Comparison of ENCODE assay signal across 9 cellular contexts in genomic region chr16:30934827-30935557, GRCh38. TPM values are rescaled to one million over a fixed set of nuclear protein-coding genes. Genes with fewer than 3 reads are reported as not detected.
A peak's percentile ranks its signal among the peaks of the same experiment; 100 is the strongest.
DNase-seq lines count a peak whose midpoint lies in the region; ATAC-seq, FAIRE-seq and TF ChIP-seq lines count a peak whose summit lies in the region.
"Had no signal": no experiment of that assay in that cellular context is flagged by ENCODE, and none has a peak within 500 bp of the region (broad histone marks: within the 10 kb centered on the region; RNA-seq: fewer than 3 reads in every experiment).

No MANE protein-coding gene starts in this region.

- peak in 1 of 2 donors; percentile 46 for ATAC-seq in naive thymus-derived CD8-positive, alpha-beta T cell
- ATAC-seq in GM21717 (IDR thresholded peaks at IDR 0.05; ENCODE audit: unreplicated experiment) = no peak

- peaks cover 11 to 23% (median 17%) of the 10 kb centered on the region in 4 donors for H3K4me1 Mint-ChIP-seq in naive thymus-derived CD8-positive, alpha-beta T cell

- POLR2A ChIA-PET in RWPE1 (lab: Yijun Ruan, JAX; ENCODE audit: low non-redundant PET) = no interaction called here
- POLR2A ChIA-PET in naive thymus-derived CD8-positive, alpha-beta T cell (lab: Charles Lee) = interaction anchor here (1.2 kb wide), 1 partner anchor 15 kb away, joined by 3 read pairs; no protein-coding TSS in a partner anchor

- peak overlapping the region; percentile 36 for H3K27ac ChIP-seq in RWPE1
- H3K27ac ChIP-seq in dorsolateral prefrontal cortex = peak overlapping the region in 14 of 59 donors; percentile 9 to 62 (median 28)

- intact Hi-C loops in dorsolateral prefrontal cortex (cut with DNase I) = no loop called here

- no peaks in the 10 kb centered on the region for H3K27me3 Mint-ChIP-seq in naive thymus-derived CD8-positive, alpha-beta T cell
- H3K27me3 Mint-ChIP-seq: IgD-negative memory B cell had no signal

- no peaks in the 10 kb centered on the region for H3K27me3 ChIP-seq in dorsolateral prefrontal cortex

- TF ChIP-seq CTCF in RWPE1 (conservative IDR thresholded peaks at IDR 0.05; ENCODE audit: low read depth) (peak; percentile 30; the same call in 1 of the 2 replicates), dorsolateral prefrontal cortex (IDR thresholded peaks at IDR 0.05 in 54 of 56, conservative IDR thresholded peaks at IDR 0.05 in 2 of 56; ENCODE audit: low read depth in 1 of 56, partially characterized antibody in 56 of 56) (peak in 52 of 56 donors; percentile 11 to 71 (median 51))

- FAIRE-seq in H54 (lab: Jason Lieb, UNC) = no peak

- H3K4me3 Mint-ChIP-seq in naive thymus-derived CD8-positive, alpha-beta T cell = no peak overlapping the region

- H3K4me3 ChIP-seq in dorsolateral prefrontal cortex = no peak overlapping the region

- CTCF ChIA-PET in RWPE1 (lab: Yijun Ruan, JAX) = interaction anchor here (0.6 to 0.7 kb wide), 4 partner anchors 9 to 119 kb away, joined by 3 to 5 read pairs (median 4); no protein-coding TSS in a partner anchor

- TF ChIP-seq POLR2A in H54 (IDR thresholded peaks at IDR 0.05; ENCODE audit: low read depth, low read length) = no peak

- DNase-seq in CD1c-positive myeloid dendritic cell (ENCODE audit: extremely low spot score) = peak; percentile 89
- peak; percentile 65 for DNase-seq in H54 (ENCODE audit: insufficient read length, low spot score)
- no peak for DNase-seq in RWPE1 (ENCODE audit: low spot score)
- peak in 6 of 10 donors; percentile 17 to 77 (median 56) for DNase-seq in dorsolateral prefrontal cortex
- peak in 1 of 10 donors; percentile 24 for DNase-seq in naive thymus-derived CD8-positive, alpha-beta T cell
- DNase-seq in globus pallidus (ENCODE audit: low spot score) = no peak
- no peak for DNase-seq in mucosa of gallbladder (ENCODE audit: low spot score)

- H3K36me3 Mint-ChIP-seq in naive thymus-derived CD8-positive, alpha-beta T cell = peaks cover 0 to 17% (median 1%) of the 10 kb centered on the region in 3 donors
- H3K36me3 Mint-ChIP-seq: IgD-negative memory B cell had no signal

- H3K27ac Mint-ChIP-seq in naive thymus-derived CD8-positive, alpha-beta T cell = peak overlapping the region in 9 of 10 donors; percentile 35 to 88 (median 65)
- H3K27ac Mint-ChIP-seq: IgD-negative memory B cell had no signal

- H3K9me3 Mint-ChIP-seq in naive thymus-derived CD8-positive, alpha-beta T cell = no peaks in the 10 kb centered on the region
- H3K9me3 Mint-ChIP-seq: IgD-negative memory B cell had no signal

RNA-seq across cellular contexts. Expression of gene FBXL19, which starts 11.6 kb away (rescaled TPM):
- 10 to 100 TPM; 23.5 to 84.8 (median 52.1) TPM for total RNA-seq in dorsolateral prefrontal cortex
- 10 to 100 TPM; 13.1 to 16.8 TPM for total RNA-seq in naive thymus-derived CD8-positive, alpha-beta T cell
- under 1 TPM; 0.06 to 0.29 (median 0.16) TPM for polyA plus RNA-seq in naive thymus-derived CD8-positive, alpha-beta T cell
- total RNA-seq in mucosa of gallbladder = 27.7 TPM

RNA-seq across cellular contexts. Expression of gene ORAI3, which starts 13.9 kb away (rescaled TPM):
- total RNA-seq in dorsolateral prefrontal cortex = 10 to 100 TPM in 42 of 120 experiments, 1 to 10 TPM in 78; 4.7 to 19.1 (median 9.1) TPM
- total RNA-seq in naive thymus-derived CD8-positive, alpha-beta T cell = 10 to 100 TPM; 18.6 to 20.8 TPM
- 10 to 100 TPM; 15.2 to 16.0 (median 15.5) TPM for polyA plus RNA-seq in naive thymus-derived CD8-positive, alpha-beta T cell
- total RNA-seq in mucosa of gallbladder = 34.4 TPM

RNA-seq across cellular contexts. Expression of gene SETD1A, which starts 22.6 kb away (rescaled TPM):
- 10 to 100 TPM; 13.3 to 28.5 (median 17.9) TPM for total RNA-seq in dorsolateral prefrontal cortex
- total RNA-seq in naive thymus-derived CD8-positive, alpha-beta T cell = 10 to 100 TPM; 39.5 to 44.3 TPM
- polyA plus RNA-seq in naive thymus-derived CD8-positive, alpha-beta T cell = 1 to 10 TPM in 1 of 3 donors, under 1 TPM in 2; 0.35 to 2.0 (median 0.77) TPM
- 17.6 TPM for total RNA-seq in mucosa of gallbladder

RNA-seq across cellular contexts. Expression of gene CTF1, which starts 38.6 kb away (rescaled TPM):
- total RNA-seq in dorsolateral prefrontal cortex (1 to 10 TPM in 119 of 120 experiments, under 1 TPM in 1; 0.90 to 9.9 (median 3.1) TPM), mucosa of gallbladder (11.0 TPM)
- total RNA-seq in naive thymus-derived CD8-positive, alpha-beta T cell = 1 to 10 TPM; 1.0 to 1.3 TPM
- polyA plus RNA-seq in naive thymus-derived CD8-positive, alpha-beta T cell = under 1 TPM in 1 of 3 donors, not detected in 2; 0.14 TPM
- polyA plus RNA-seq: IgD-negative memory B cell had no signal

RNA-seq across cellular contexts. Expression of gene BCL7C, which starts 41.1 kb away (rescaled TPM):
- total RNA-seq in dorsolateral prefrontal cortex (10 to 100 TPM in 118 of 120 experiments, 1 to 10 TPM in 2; 8.8 to 28.1 (median 15.6) TPM), mucosa of gallbladder (37.8 TPM)
- 10 to 100 TPM; 24.2 to 24.6 TPM for total RNA-seq in naive thymus-derived CD8-positive, alpha-beta T cell
- polyA plus RNA-seq in naive thymus-derived CD8-positive, alpha-beta T cell = 10 to 100 TPM; 33.9 to 38.8 (median 34.7) TPM

Comparison
In these comparisons a context has a peak if more than half of its experiments do, and no peak if none do; other contexts are left out.
1. DNase-seq: peak in CD1c-positive myeloid dendritic cell (single experiment), H54 (single experiment) and dorsolateral prefrontal cortex (6 of 10); none in RWPE1 (single experiment), globus pallidus (single experiment) and mucosa of gallbladder (single experiment).